15 cellular contexts compared by ENCODE assay signal in the genomic region with DNA sequence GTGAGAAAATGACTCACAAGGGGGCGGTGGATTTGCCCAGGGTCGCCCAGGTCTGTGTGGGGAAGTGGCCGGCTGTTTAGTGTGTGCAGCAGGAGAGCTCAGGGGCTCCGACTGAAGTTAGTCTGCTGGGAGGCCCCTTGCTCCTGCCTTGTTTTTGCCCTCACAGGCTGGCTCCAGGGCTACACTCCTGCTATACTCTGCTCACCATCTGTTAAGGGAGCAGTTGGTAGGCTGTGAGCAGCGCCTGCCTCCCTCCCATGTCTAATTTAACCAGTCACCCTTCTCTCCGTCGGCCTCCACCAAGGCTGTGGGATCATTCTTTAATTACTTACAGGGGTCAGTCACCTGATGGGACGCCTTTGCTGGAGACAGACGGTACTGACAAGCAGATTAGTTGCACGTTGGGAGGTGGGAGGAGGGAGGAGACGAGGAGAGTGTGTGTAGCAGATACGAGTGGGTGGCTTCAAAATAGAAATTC. TPM values are rescaled to one million over a fixed set of nuclear protein-coding genes. Genes with fewer than 3 reads are reported as not detected.
A peak's percentile ranks its signal among the peaks of the same experiment; 100 is the strongest.
DNase-seq lines count a peak whose midpoint lies in the region; ATAC-seq, FAIRE-seq and TF ChIP-seq lines count a peak whose summit lies in the region.
"Had no signal": no experiment of that assay in that cellular context is flagged by ENCODE, and none has a peak within 500 bp of the region (broad histone marks: within the 10 kb centered on the region; RNA-seq: fewer than 3 reads in every experiment).

No MANE protein-coding gene starts in this region.

- H2BK12ac ChIP-seq in H1 (ENCODE audit: low read depth, low read length): 0 out of 2 replicates have a peak overlapping the region, but pooled peaks have one; percentile 62

- FAIRE-seq in H1 (lab: Jason Lieb, UNC): no peak

- CTCF ChIA-PET in H1 (lab: Charles Lee; ENCODE audit: partially characterized antibody): interaction anchor here (0.7 to 6.5 kb wide), 6 partner anchors 8 to 1488 kb away, joined by 3 to 35 read pairs (median 3); no protein-coding TSS in a partner anchor

- H4K91ac ChIP-seq in H1 (replicated peaks; ENCODE audit: insufficient read length, low read length): peak overlapping the region; percentile 4

- H2AFZ ChIP-seq in H1 (ENCODE audit: low read length): no peak overlapping the region

- H3K4me2 ChIP-seq in H1 (ENCODE audit: insufficient read depth in 1 of 2, low read depth in 2 of 2, low read length in 2 of 2): no peak overlapping the region

- DNase-seq in GM13977 (ENCODE audit: low spot score): peak; percentile 33
- peak; percentile 80 for DNase-seq in NCI-H69 (lab: John Stamatoyannopoulos, UW)
- no peak for DNase-seq in H1 (ENCODE audit: low read depth in 1 of 2, low spot score in 2 of 2)
- DNase-seq in retina: peak; percentile 57
- no peak for DNase-seq in amniotic stem cell (lab: John Stamatoyannopoulos, UW)
- no peak for DNase-seq in GM03348 (ENCODE audit: low spot score)
- no peak for DNase-seq in activated naive CD4-positive, alpha-beta T cell treated with anti-CD3 and anti-CD28 coated beads, Interleukin-2, amount 50 U/mL, for 16 hours
- DNase-seq: activated CD4-positive, alpha-beta T cell treated with anti-CD3 and anti-CD28 coated beads for 4 hours; activated gamma-delta T cell treated with Interleukin-2 at 50 U/mL for 16 hours; KBM-7; NK-92 treated with Interleukin-12 subunit alpha and Interleukin-12 subunit beta, amount 100 ng/mL, for 24 hours had no signal

- POLR2A ChIA-PET in H1 (lab: Charles Lee; ENCODE audit: partially characterized antibody): no interaction called here

- TF ChIP-seq CTCF in GM13977 (IDR thresholded peaks at IDR 0.05; ENCODE audit: extremely low read depth, insufficient read depth, missing control alignments): no peak
- peak in 1 of 3 experiments; percentile 0; a peak in 1 of 4 replicates for TF ChIP-seq CTCF in H1 (IDR thresholded peaks at IDR 0.05; ENCODE audit: control extremely low read depth in 1 of 3, insufficient read depth in 1 of 3, low read depth in 1 of 3, low read length in 3 of 3)

- TF ChIP-seq RAD21 in H1 (IDR thresholded peaks at IDR 0.05 in 1 of 2, conservative IDR thresholded peaks at IDR 0.05 in 1 of 2; ENCODE audit: low read depth in 2 of 2, low read length in 2 of 2): no peak

- no peak overlapping the region for H3K23ac ChIP-seq in H1 (ENCODE audit: insufficient read length)

- TF ChIP-seq EP300 in H1 (IDR thresholded peaks at IDR 0.05; ENCODE audit: borderline replicate concordance in 1 of 2, low read depth in 2 of 2, low read length in 2 of 2): no peak

- H3K9ac ChIP-seq in H1 (replicated peaks in 1 of 4; ENCODE audit: extremely low read depth in 1 of 4, low read depth in 3 of 4, low read length in 3 of 4): no peak overlapping the region
- H3K9ac ChIP-seq: BLaER1 treated with 17β-estradiol and CSF1 and Interleukin-3, amounts not matched to agents 10 nM and 100 nM had no signal

- H3K36me3 ChIP-seq in H1 (ENCODE audit: control insufficient read depth in 2 of 4, insufficient read depth in 4 of 4, low read length in 3 of 4): no peaks in the 10 kb centered on the region
- H3K36me3 ChIP-seq: BLaER1 treated with 17β-estradiol and CSF1 and Interleukin-3, amounts not matched to agents 10 nM and 100 nM had no signal

- H3K23me2 ChIP-seq in H1 (ENCODE audit: low read depth, low read length): no peaks in the 10 kb centered on the region

- H3K18ac ChIP-seq in H1 (ENCODE audit: extremely low read depth, low read length): 0 out of 2 replicates have a peak overlapping the region, but pooled peaks have one; percentile 9

- no peaks in the 10 kb centered on the region for H3K27me3 ChIP-seq in H1 (replicated peaks in 1 of 4; ENCODE audit: control insufficient read depth in 3 of 4, extremely low read depth in 1 of 4, insufficient read depth in 3 of 4, low read length in 3 of 4)
- H3K27me3 ChIP-seq: BLaER1 treated with 17β-estradiol and CSF1 and Interleukin-3, amounts not matched to agents 10 nM and 100 nM had no signal

- H2BK5ac ChIP-seq in H1 (ENCODE audit: low read depth, low read length): peak overlapping the region; percentile 27; the same call in 1 of the 2 replicates

- H3K4ac ChIP-seq in H1 (replicated peaks; ENCODE audit: insufficient read length, low read depth, low read length): peak overlapping the region; percentile 27

- H3K4me1 ChIP-seq in H1 (replicated peaks in 1 of 4; ENCODE audit: control insufficient read depth in 3 of 4, insufficient read depth in 4 of 4, low read length in 3 of 4): peaks cover 32 to 52% (median 40%) of the 10 kb centered on the region in 4 experiments

- peak overlapping the region; percentile 91; the same call in 1 of the 2 replicates for H2BK20ac ChIP-seq in H1 (ENCODE audit: low read length)

- no peaks in the 10 kb centered on the region; a peak in 1 of 4 replicates for H3K9me3 ChIP-seq in H1 (ENCODE audit: insufficient read depth in 2 of 2, low read depth in 1 of 2, low read length in 1 of 2)
- H3K9me3 ChIP-seq: BLaER1 treated with 17β-estradiol and CSF1 and Interleukin-3, amounts not matched to agents 10 nM and 100 nM had no signal

- no peak overlapping the region for H4K8ac ChIP-seq in H1 (ENCODE audit: extremely low read depth, insufficient read depth, low read length)

- no peak overlapping the region for H3K4me3 ChIP-seq in H1 (ENCODE audit: extremely low read depth in 1 of 4, insufficient read depth in 2 of 4, low read depth in 3 of 4, low read length in 4 of 4)
- H3K4me3 ChIP-seq: BLaER1 treated with 17β-estradiol and CSF1 and Interleukin-3, amounts not matched to agents 10 nM and 100 nM; coronary artery had no signal

- H4K20me1 ChIP-seq in H1 (replicated peaks in 1 of 2; ENCODE audit: control insufficient read depth in 1 of 2, insufficient read depth in 2 of 2, low read length in 2 of 2): no peaks in the 10 kb centered on the region

- 70% methylated on average over 12 of the region's 12 CpGs; no CpG with 5 or more reads in 1 of the 2 experiments for WGBS in H1 (ENCODE audit: extremely low coverage in 1 of 2, insufficient coverage in 1 of 2, insufficient read length in 1 of 2, insufficient replicate concordance in 2 of 2, low coverage in 1 of 2, low lambda C conversion rate in 2 of 2, missing lambda C conversion rate in 1 of 2), 2 experiments

- no peak overlapping the region for H2BK120ac ChIP-seq in H1 (replicated peaks; ENCODE audit: low read depth, low read length)

- no peak overlapping the region for H3K14ac ChIP-seq in H1 (ENCODE audit: insufficient read length)

- H2AK5ac ChIP-seq in H1 (ENCODE audit: low read depth, low read length): no peak overlapping the region

- 0 out of 2 replicates have a peak overlapping the region, but pooled peaks have one; percentile 50 for H2BK15ac ChIP-seq in H1 (ENCODE audit: low read length)

- H3K79me1 ChIP-seq in H1 (ENCODE audit: low read depth, low read length): peaks cover 5% of the 10 kb centered on the region; the same call in 1 of the 2 replicates

- no peak for TF ChIP-seq POLR2A in H1 (IDR thresholded peaks at IDR 0.05; ENCODE audit: control extremely low read depth in 1 of 2, low read depth in 2 of 2, low read length in 2 of 2)

- H3K27ac ChIP-seq in H1 (ENCODE audit: low read depth, low read length): no peak overlapping the region
- H3K27ac ChIP-seq: BLaER1 treated with 17β-estradiol and CSF1 and Interleukin-3, amounts not matched to agents 10 nM and 100 nM; coronary artery had no signal

- in situ Hi-C loops in GM13977 (cut with MboI; ENCODE audit: low pct_unique_long_range_greater_than_20kb, low sequenced_read_pairs, unreplicated experiment): no loop called here

- no peak overlapping the region for H4K5ac ChIP-seq in H1 (ENCODE audit: insufficient read length, low read depth, low read length)

- peaks cover 0 to 59% of the 10 kb centered on the region in 2 experiments; a peak in 2 of 4 replicates for H3K79me2 ChIP-seq in H1 (ENCODE audit: control insufficient read depth in 1 of 2, insufficient read depth in 2 of 2, low read length in 2 of 2)

- no peak overlapping the region for H3K56ac ChIP-seq in H1 (replicated peaks; ENCODE audit: insufficient read length, low read depth, low read length)

- no peak for ATAC-seq in GM18498 (IDR thresholded peaks at IDR 0.05; ENCODE audit: unreplicated experiment)
- ATAC-seq: SK-N-SH treated with all-trans-retinoic acid at 6 μM for 48 hours had no signal

TF ChIP-seq in H1, 55 proteins besides CTCF, POLR2A, EP300 and RAD21 (continues in another document):
- TF ChIP-seq SIX5 (IDR thresholded peaks at IDR 0.05; ENCODE audit: low read depth, low read length) (no peak), TAF1 (IDR thresholded peaks at IDR 0.05; ENCODE audit: low read depth, low read length) (no peak), SUZ12 (IDR thresholded peaks at IDR 0.05; ENCODE audit: low read length) (no peak), RFX5 (IDR thresholded peaks at IDR 0.05; ENCODE audit: borderline replicate concordance, low read depth, low read length) (no peak), SIRT6 (IDR thresholded peaks at IDR 0.05; ENCODE audit: low read length) (no peak), RXRA (IDR thresholded peaks at IDR 0.05; ENCODE audit: insufficient read depth, low read depth, low read length) (no peak), NRF1 (IDR thresholded peaks at IDR 0.05; ENCODE audit: low read depth, low read length) (no peak), CBX8 (IDR thresholded peaks at IDR 0.05; ENCODE audit: borderline replicate concordance, low read depth, low read length) (no peak), SIN3A (conservative IDR thresholded peaks at IDR 0.05 in 1 of 2, IDR thresholded peaks at IDR 0.05 in 1 of 2; ENCODE audit: low read depth in 1 of 2, low read length in 2 of 2) (no peak)
- TF ChIP-seq, protein P1, sequence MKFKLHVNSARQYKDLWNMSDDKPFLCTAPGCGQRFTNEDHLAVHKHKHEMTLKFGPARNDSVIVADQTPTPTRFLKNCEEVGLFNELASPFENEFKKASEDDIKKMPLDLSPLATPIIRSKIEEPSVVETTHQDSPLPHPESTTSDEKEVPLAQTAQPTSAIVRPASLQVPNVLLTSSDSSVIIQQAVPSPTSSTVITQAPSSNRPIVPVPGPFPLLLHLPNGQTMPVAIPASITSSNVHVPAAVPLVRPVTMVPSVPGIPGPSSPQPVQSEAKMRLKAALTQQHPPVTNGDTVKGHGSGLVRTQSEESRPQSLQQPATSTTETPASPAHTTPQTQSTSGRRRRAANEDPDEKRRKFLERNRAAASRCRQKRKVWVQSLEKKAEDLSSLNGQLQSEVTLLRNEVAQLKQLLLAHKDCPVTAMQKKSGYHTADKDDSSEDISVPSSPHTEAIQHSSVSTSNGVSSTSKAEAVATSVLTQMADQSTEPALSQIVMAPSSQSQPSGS (IDR thresholded peaks at IDR 0.05; ENCODE audit: low read length): no peak

RNA-seq across cellular contexts. Expression of gene KSR1, which starts 35.5 kb away (rescaled TPM):
- total RNA-seq in H1 (2021; fragmentation: NEBNext Ultra II Directional; extraction: Animal tissue kit (Norgen Biotek cat#: 25700)): 33.9 and 34.7 TPM in 2 replicates
- polyA plus RNA-seq in H1 (2011; rRNA removed): 14.1 and 26.8 TPM in 2 replicates
- 20.7 TPM for polyA plus RNA-seq in H1 (2011; cell fraction: cytosol; rRNA removed)
- polyA plus RNA-seq in H1 (2011; cell fraction: nucleus; rRNA removed): 87.7 TPM
- 19.6 to 26.5 TPM (median 24.3 TPM) in 4 replicates for polyA plus RNA-seq in H1 (2012, experiment 1 of 2)
- polyA plus RNA-seq in H1 (2012, experiment 2 of 2): 23.5 TPM
- polyA plus RNA-seq in H1 (2013, experiment 1 of 2): 21.2 TPM
- 21.5 TPM for polyA plus RNA-seq in H1 (2013, experiment 2 of 2)
- polyA minus RNA-seq in H1 (2011; rRNA and poly(A)+ RNA removed): 30.5 and 37.0 TPM in 2 replicates
- polyA minus RNA-seq in H1 (2011; cell fraction: cytosol; rRNA and poly(A)+ RNA removed): 30.8 TPM
- polyA minus RNA-seq in H1 (2011; cell fraction: nucleus; rRNA and poly(A)+ RNA removed): 56.9 TPM

Comparison
In these comparisons a context has a peak if more than half of its experiments do, and no peak if none do; other contexts are left out.
1. DNase-seq: peak in GM13977 (single experiment), NCI-H69 (single experiment) and retina (single experiment); none in H1 (0 of 2), amniotic stem cell (single experiment), GM03348 (single experiment) and activated naive CD4-positive, alpha-beta T cell treated with anti-CD3 and anti-CD28 coated beads, Interleukin-2, amount 50 U/mL, for 16 hours (single experiment).